Comparison of ENCODE assay signal across 14 cellular contexts in genomic region chr7:106039486-106040060, GRCh38.
DNase-seq lines count a peak whose midpoint lies in the region; ATAC-seq and TF ChIP-seq lines count a peak whose summit lies in the region.
"Had no signal": no experiment of that assay in that cellular context is flagged by ENCODE, and none has a peak within 500 bp of the region (broad histone marks: within the 10 kb centered on the region; RNA-seq: fewer than 3 reads in every experiment).

No MANE protein-coding gene starts in this region.

- intact Hi-C loops in Caco-2 (cut with micrococcal nuclease; ENCODE audit: unreplicated experiment), result no loop called here

- H3K36me3 Mint-ChIP-seq in glutamatergic neuron (ENCODE audit: unreplicated experiment) (no peaks in the 10 kb centered on the region), Caco-2 (ENCODE audit: insufficient read depth, unreplicated experiment) (no peaks in the 10 kb centered on the region)
- H3K36me3 Mint-ChIP-seq: naive B cell had no signal

- CTCF ChIA-PET in Caco-2 (lab: Charles Lee), result interaction anchor here (0.7 kb wide), 1 partner anchor 105 kb away, joined by 3 read pairs; no protein-coding TSS in a partner anchor

- H3K4me1 ChIP-seq in Caco-2, result no peaks in the 10 kb centered on the region

- POLR2A ChIA-PET in Caco-2 (lab: Charles Lee), result no interaction called here

- peaks cover 4% of the 10 kb centered on the region for H3K27me3 Mint-ChIP-seq in glutamatergic neuron (ENCODE audit: unreplicated experiment)
- peaks cover 2% of the 10 kb centered on the region for H3K27me3 Mint-ChIP-seq in Caco-2 (ENCODE audit: insufficient read depth, unreplicated experiment)

- no peak overlapping the region for H3K27ac ChIP-seq in WERI-Rb-1
- H3K27ac ChIP-seq: thyroid gland, VCaP had no signal

- H3K4me1 Mint-ChIP-seq in glutamatergic neuron (ENCODE audit: low read depth, unreplicated experiment), result peaks cover 12% of the 10 kb centered on the region
- H3K4me1 Mint-ChIP-seq in Caco-2 (ENCODE audit: low read depth, unreplicated experiment), result peaks cover 6% of the 10 kb centered on the region

- H3K36me3 ChIP-seq in WERI-Rb-1 (no peaks in the 10 kb centered on the region), Caco-2 (ENCODE audit: control insufficient read depth, insufficient read depth, low read length) (no peaks in the 10 kb centered on the region)
- H3K36me3 ChIP-seq: thyroid gland had no signal

- peak; percentile 61 for TF ChIP-seq CTCF in WERI-Rb-1 (IDR thresholded peaks at IDR 0.05; ENCODE audit: low read depth, low read length)
- TF ChIP-seq CTCF in glutamatergic neuron (IDR thresholded peaks at IDR 0.05; ENCODE audit: partially characterized antibody, unreplicated experiment), result no peak
- TF ChIP-seq CTCF in Caco-2 (IDR thresholded peaks at IDR 0.05; ENCODE audit: insufficient read depth in 1 of 2, low read depth in 1 of 2, low read length in 1 of 2, severe bottlenecking in 1 of 2, unreplicated experiment in 1 of 2), result no peak

- H3K9me3 Mint-ChIP-seq in glutamatergic neuron (ENCODE audit: unreplicated experiment), result peaks cover 1% of the 10 kb centered on the region
- no peaks in the 10 kb centered on the region for H3K9me3 Mint-ChIP-seq in Caco-2 (ENCODE audit: unreplicated experiment)
- H3K9me3 Mint-ChIP-seq: naive B cell had no signal

- H3K4me3 ChIP-seq in WERI-Rb-1 (ENCODE audit: low read depth, low read length) (no peak overlapping the region), Caco-2 (ENCODE audit: low read depth, low read length) (no peak overlapping the region)
- H3K4me3 ChIP-seq: thyroid gland had no signal

- H3K27me3 ChIP-seq in WERI-Rb-1 (ENCODE audit: insufficient read depth, low read depth, severe bottlenecking) (no peaks in the 10 kb centered on the region), Caco-2 (replicated peaks; ENCODE audit: control insufficient read depth, insufficient read depth, low read length) (no peaks in the 10 kb centered on the region)
- H3K27me3 ChIP-seq: thyroid gland had no signal

- no peak overlapping the region for H3K4me3 Mint-ChIP-seq in glutamatergic neuron (ENCODE audit: unreplicated experiment)
- no peak overlapping the region for H3K4me3 Mint-ChIP-seq in Caco-2 (ENCODE audit: unreplicated experiment)

- DNase-seq in H4 (ENCODE audit: low spot score) (peak; percentile 44), WERI-Rb-1 (peak; percentile 83), glutamatergic neuron (peak; percentile 33), stromal cell of bone marrow (ENCODE audit: low read depth) (peak; percentile 76), NCI-H187 treated with DMSO at 0.1 percent for 48 hours (lab: John Stamatoyannopoulos, UW) (no peak), Caco-2 (no peak), DMS 273 (lab: John Stamatoyannopoulos, UW; ENCODE audit: unreplicated experiment) (no peak)
- DNase-seq: DMS153, naive B cell, NCI-H526, SHP77, thyroid gland had no signal

- ATAC-seq in HG03565 (IDR thresholded peaks at IDR 0.05; ENCODE audit: unreplicated experiment), result no peak

- BruUV-seq in Caco-2 (replicated peaks; lab: Mats Ljungman, UMichigan), result no TSS peak

- no peaks in the 10 kb centered on the region for H3K9me3 ChIP-seq in WERI-Rb-1 (ENCODE audit: severe bottlenecking)
- H3K9me3 ChIP-seq in Caco-2, result no peaks in the 10 kb centered on the region
- H3K9me3 ChIP-seq: thyroid gland had no signal

- H3K27ac Mint-ChIP-seq in glutamatergic neuron (ENCODE audit: unreplicated experiment), result peak overlapping the region; percentile 39
- H3K27ac Mint-ChIP-seq in Caco-2 (ENCODE audit: unreplicated experiment), result no peak overlapping the region
- H3K27ac Mint-ChIP-seq: naive B cell had no signal

Comparison
In these comparisons a context has a peak if more than half of its experiments do, and no peak if none do; other contexts are left out.
1. DNase-seq: peak in H4 (single experiment), WERI-Rb-1 (single experiment), glutamatergic neuron (single experiment) and stromal cell of bone marrow (single experiment); none in NCI-H187 treated with DMSO at 0.1 percent for 48 hours (single experiment), Caco-2 (0 of 2) and DMS 273 (single experiment).